ENCODE assay signal across 8 cellular contexts in genomic region chr22:31490496-31490925, GRCh38. TPM values are rescaled to one million over a fixed set of nuclear protein-coding genes. Genes with fewer than 3 reads are reported as not detected.
A peak's percentile ranks its signal among the peaks of the same experiment; 100 is the strongest.
DNase-seq lines count a peak whose midpoint lies in the region; ATAC-seq, FAIRE-seq and TF ChIP-seq lines count a peak whose summit lies in the region.

No MANE protein-coding gene starts in this region.

- peak overlapping the region; percentile 90 for H2AFZ ChIP-seq in GM23248

- H3K4me3 Mint-ChIP-seq in central memory CD8-positive, alpha-beta T cell = peak overlapping the region; percentile 84

- H3K4me3 ChIP-seq in GM12864 (ENCODE audit: low read depth, low read length) = peak overlapping the region; percentile 55
- peak overlapping the region; percentile 89 for H3K4me3 ChIP-seq in GM23248
- H3K4me3 ChIP-seq in kidney (ENCODE audit: low read length in 2 of 2) = peak overlapping the region; percentile 81 to 86

- no peaks in the 10 kb centered on the region for H3K9me3 Mint-ChIP-seq in central memory CD8-positive, alpha-beta T cell

- no peaks in the 10 kb centered on the region for H4K20me1 ChIP-seq in GM23248 (ENCODE audit: insufficient read depth)

- DNase-seq in GM12864 (ENCODE audit: low read depth) (peak; percentile 98), GM23248 (peak; percentile 85), LHCN-M2 (ENCODE audit: low read depth) (peak; percentile 70), kidney (no peak), posterior vena cava (ENCODE audit: low spot score) (no peak)
- peak; percentile 30 to 49 for DNase-seq in central memory CD8-positive, alpha-beta T cell (ENCODE audit: low spot score in 2 of 2)
- DNase-seq in stimulated activated CD4-positive, alpha-beta T cell treated with anti-CD3 and anti-CD28 coated beads, Interleukin-1b, Interleukin-23, amount 100 ng/mL, for 24 hours (ENCODE audit: low read depth in 4 of 4, low spot score in 1 of 4) = peak; percentile 16 to 46 (median 35)

- no peaks in the 10 kb centered on the region for H3K27me3 Mint-ChIP-seq in central memory CD8-positive, alpha-beta T cell

- H3K9ac ChIP-seq in GM23248 (peak overlapping the region; percentile 94), kidney (ENCODE audit: low read length in 2 of 2) (peak overlapping the region; percentile 91 to 96)

- H3F3A ChIP-seq in GM23248 (ENCODE audit: insufficient read depth) = peaks cover 24% of the 10 kb centered on the region

- peak overlapping the region; percentile 93 for H3K27ac Mint-ChIP-seq in central memory CD8-positive, alpha-beta T cell (ENCODE audit: low read depth)

- in situ Hi-C loops in GM23248 (cut with MboI) = no loop called here

- H3K4me1 Mint-ChIP-seq in central memory CD8-positive, alpha-beta T cell = peaks cover 22% of the 10 kb centered on the region

- H3K36me3 ChIP-seq in GM23248 (ENCODE audit: low read depth) = no peaks in the 10 kb centered on the region; the same call in 1 of the 2 replicates
- peaks cover under 1 to 2% of the 10 kb centered on the region in 2 donors for H3K36me3 ChIP-seq in kidney (ENCODE audit: control insufficient read depth in 1 of 2, insufficient read depth in 2 of 2, low read length in 2 of 2)

- WGBS in GM23248 (ENCODE audit: low coverage in 1 of 2, low lambda C conversion rate in 2 of 2, missing lambda C conversion rate in 2 of 2), 2 experiments = 1 to 2% methylated on average over 15 of the region's 15 CpGs

- peaks cover 17% of the 10 kb centered on the region for H3K4me1 ChIP-seq in GM23248 (ENCODE audit: insufficient read depth)
- H3K4me1 ChIP-seq in kidney (ENCODE audit: control insufficient read depth in 1 of 2, insufficient read depth in 1 of 2, low read depth in 1 of 2, low read length in 2 of 2) = peaks cover 9 to 13% of the 10 kb centered on the region in 2 donors

- no peaks in the 10 kb centered on the region for H3K9me2 ChIP-seq in GM23248 (ENCODE audit: insufficient read depth)

- H3K4me2 ChIP-seq in GM23248 (ENCODE audit: unreplicated experiment) = peak overlapping the region; percentile 86

- intact Hi-C loops in kidney (cut with DNase I) = no loop called here
- intact Hi-C loops in posterior vena cava (cut with DNase I) = no loop called here

- TF ChIP-seq CTCF in GM12864 (IDR thresholded peaks at IDR 0.05; ENCODE audit: low read depth, low read length, missing control alignments) = no peak
- TF ChIP-seq CTCF in VCaP (conservative IDR thresholded peaks at IDR 0.05) = no peak
- TF ChIP-seq CTCF in kidney (IDR thresholded peaks at IDR 0.05; ENCODE audit: borderline replicate concordance, extremely low read depth, insufficient read depth) = peak; percentile 12

- no peaks in the 10 kb centered on the region for H3K27me3 ChIP-seq in GM23248 (replicated peaks; ENCODE audit: insufficient read depth)

- peaks cover 23% of the 10 kb centered on the region for H3K36me3 Mint-ChIP-seq in central memory CD8-positive, alpha-beta T cell (ENCODE audit: insufficient read depth)

- H3K79me2 ChIP-seq in GM23248 (ENCODE audit: insufficient read depth) = peaks cover 52% of the 10 kb centered on the region

- ATAC-seq in central memory CD8-positive, alpha-beta T cell (replicated peaks; ENCODE audit: extremely low read depth, poor library complexity, severe bottlenecking) = peak; percentile 77

- H3K27ac ChIP-seq in GM23248 = peak overlapping the region; percentile 95
- H3K27ac ChIP-seq in VCaP = peak overlapping the region; percentile 95
- H3K27ac ChIP-seq in kidney (ENCODE audit: low read depth in 2 of 2, low read length in 2 of 2) = peak overlapping the region; percentile 96 to 97

- H3K9me3 ChIP-seq in GM23248 (ENCODE audit: low read depth) (no peaks in the 10 kb centered on the region), kidney (ENCODE audit: control insufficient read depth in 1 of 2, low read length in 2 of 2) (no peaks in the 10 kb centered on the region)

- FAIRE-seq in kidney (lab: Jason Lieb, UNC) = no peak

RNA-seq across cellular contexts. Expression of gene EIF4ENIF1, which starts 0.9 kb away (rescaled TPM):
- total RNA-seq in GM23248 (2014; rRNA removed; shearing (Covaris generic)) = 6.2 and 13.5 TPM in 2 replicates
- polyA plus RNA-seq in GM23248 (2016; fragmentation: Nextera tagmentation; extraction: Ambion mirVana) (13.9 and 18.2 TPM in 2 replicates), kidney (ENCODE audit: insufficient read depth, low read depth, low replicate concordance) (13.8 TPM)
- total RNA-seq in LHCN-M2 (2014; rRNA removed) (11.9 and 12.3 TPM in 2 replicates), kidney (39.1 TPM), posterior vena cava (10 to 100 TPM; 26.0 to 34.5 TPM)
- polyA plus RNA-seq in LHCN-M2 (2012) = 14.0 TPM

RNA-seq across cellular contexts. Expression of gene SFI1, which starts 5.8 kb away (rescaled TPM):
- total RNA-seq in GM23248 (2014; rRNA removed; shearing (Covaris generic)) = 17.5 and 21.6 TPM in 2 replicates
- polyA plus RNA-seq in GM23248 (2016; fragmentation: Nextera tagmentation; extraction: Ambion mirVana) (9.0 and 10.1 TPM in 2 replicates), kidney (ENCODE audit: insufficient read depth, low read depth, low replicate concordance) (11.4 TPM)
- total RNA-seq in LHCN-M2 (2014; rRNA removed) (15.3 and 16.0 TPM in 2 replicates), kidney (48.2 TPM), posterior vena cava (10 to 100 TPM; 20.5 to 22.4 TPM)
- 6.7 TPM for polyA plus RNA-seq in LHCN-M2 (2012)

Comparison
In these comparisons a context has a peak if more than half of its experiments do, and no peak if none do; other contexts are left out.
1. DNase-seq: peak in GM12864 (single experiment), GM23248 (single experiment), LHCN-M2 (single experiment), central memory CD8-positive, alpha-beta T cell (2 of 2) and stimulated activated CD4-positive, alpha-beta T cell treated with anti-CD3 and anti-CD28 coated beads, Interleukin-1b, Interleukin-23, amount 100 ng/mL, for 24 hours (4 of 4); none in kidney (single experiment) and posterior vena cava (single experiment).
2. Peak in every context shown above with its lines, with median percentiles within 50 percentile points of each other: H3K4me3 ChIP-seq and H3K27ac ChIP-seq.